Comparison of ENCODE assay signal across 23 cellular contexts in the genomic region with DNA sequence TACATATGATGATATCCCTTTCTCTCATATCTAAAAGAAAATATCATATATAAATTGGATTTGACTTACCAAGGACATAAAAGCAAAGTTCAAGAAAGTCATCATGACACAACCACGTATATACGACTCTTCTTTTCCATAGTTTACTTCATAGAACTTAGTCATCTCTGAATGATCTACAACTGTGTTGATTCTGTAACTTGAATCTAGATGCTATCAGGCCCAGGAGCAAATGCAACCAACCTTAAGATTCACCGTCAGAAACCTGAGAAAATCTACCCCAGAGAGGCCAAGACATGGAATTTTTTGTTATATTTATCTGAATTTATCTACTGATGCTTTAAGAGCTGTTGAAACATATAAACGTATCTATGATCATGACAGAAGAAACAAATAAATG.
DNase-seq lines count a peak whose midpoint lies in the region; ATAC-seq, FAIRE-seq and TF ChIP-seq lines count a peak whose summit lies in the region.
"Had no signal": no experiment of that assay in that cellular context is flagged by ENCODE, and none has a peak within 500 bp of the region (broad histone marks: within the 10 kb centered on the region; RNA-seq: fewer than 3 reads in every experiment).

No MANE protein-coding gene starts in this region.

- dilution Hi-C loops in IMR-90 (cut with HindIII; ENCODE audit: low sequenced_read_pairs, unreplicated experiment), result no loop called here

- no peak overlapping the region for H3K9ac ChIP-seq in IMR-90 (ENCODE audit: low read depth, low read length)
- H3K9ac ChIP-seq: GM23248 had no signal

- TF ChIP-seq CTCF in IMR-90 (conservative IDR thresholded peaks at IDR 0.05; ENCODE audit: low read depth, low read length) (no peak), Panc1 (IDR thresholded peaks at IDR 0.05) (no peak), bronchial epithelial cell (IDR thresholded peaks at IDR 0.05; ENCODE audit: insufficient read depth, low read length, severe bottlenecking) (no peak)

- H2BK120ac ChIP-seq in IMR-90 (ENCODE audit: low read depth, low read length), result no peak overlapping the region

- no peak overlapping the region for H3K23ac ChIP-seq in IMR-90 (ENCODE audit: low read depth, low read length)

- H3K4me1 ChIP-seq in IMR-90 (ENCODE audit: control insufficient read depth, insufficient read depth, low read length), result peaks cover 4% of the 10 kb centered on the region; the same call in 1 of the 2 replicates
- H3K4me1 ChIP-seq in Panc1 (ENCODE audit: control insufficient read depth, insufficient read depth, low read length), result no peaks in the 10 kb centered on the region
- H3K4me1 ChIP-seq: BE2C, HAP-1 had no signal

- in situ Hi-C loops in IMR-90 (cut with MboI; ENCODE audit: low sequenced_read_pairs), result no loop called here
- in situ Hi-C loops in Panc1 (cut with HindIII; ENCODE audit: low pct_unique_long_range_greater_than_20kb, low sequenced_read_pairs), result no loop called here

- DNase-seq in Daoy (ENCODE audit: low read depth) (peak; percentile 9), IMR-90 (peak; percentile 83), Panc1 (ENCODE audit: low read depth, low spot score) (peak; percentile 27), bronchial epithelial cell (ENCODE audit: low read depth) (peak; percentile 1), COLO668 (lab: John Stamatoyannopoulos, UW; ENCODE audit: unreplicated experiment) (no peak), NCI-H526 treated with DMSO at 0.1 percent for 48 hours (lab: John Stamatoyannopoulos, UW) (no peak), NCI-H2227 (lab: John Stamatoyannopoulos, UW; ENCODE audit: unreplicated experiment) (no peak), middle frontal gyrus (ENCODE audit: extremely low spot score, low spot score) (no peak)
- DNase-seq: ACHN; BE2C; C1 segment of cervical spinal cord; Calu3; CD4-positive, CD25-positive, alpha-beta regulatory T cell; DMS53; DND-41; GM23248; HFFc6; KG1 had no signal

- no CpG with 5 or more reads among the region's 4 CpGs for WGBS in IMR-90 (ENCODE audit: extremely low coverage in 2 of 2, insufficient read length in 1 of 2), 2 experiments

- H4K8ac ChIP-seq in IMR-90 (ENCODE audit: low read depth in 2 of 2, low read length in 2 of 2), result no peak overlapping the region

- POLR2A ChIA-PET in IMR-90 (lab: Charles Lee; ENCODE audit: unreplicated experiment), result interaction anchor here (0.5 kb wide), 1 partner anchor 399 kb away, joined by 11 read pairs; no protein-coding TSS in a partner anchor
- POLR2A ChIA-PET in Panc1 (lab: Charles Lee), result no interaction called here

- no peak overlapping the region for H3K18ac ChIP-seq in IMR-90 (ENCODE audit: low read depth, low read length)

- no peak overlapping the region for H3K4ac ChIP-seq in IMR-90 (ENCODE audit: low read depth, low read length)

- H3K4me2 ChIP-seq in IMR-90 (ENCODE audit: low read depth, low read length), result no peak overlapping the region

- H4K20me1 ChIP-seq in IMR-90 (ENCODE audit: insufficient read depth, low read length), result no peaks in the 10 kb centered on the region

- no peak overlapping the region for H3K14ac ChIP-seq in IMR-90 (replicated peaks; ENCODE audit: low read depth, low read length)

- intact Hi-C loops in IMR-90 (cut with micrococcal nuclease), result no loop called here
- intact Hi-C loops in Panc1 (cut with micrococcal nuclease; ENCODE audit: unreplicated experiment), result no loop called here

- no peaks in the 10 kb centered on the region for H3K27me3 ChIP-seq in IMR-90 (ENCODE audit: control insufficient read depth, insufficient read depth, low read length)
- no peaks in the 10 kb centered on the region for H3K27me3 ChIP-seq in Panc1 (ENCODE audit: control insufficient read depth, insufficient read depth, low read length)
- H3K27me3 ChIP-seq in bronchial epithelial cell (ENCODE audit: control insufficient read depth, insufficient read depth, low read length), result no peaks in the 10 kb centered on the region
- H3K27me3 ChIP-seq: BE2C had no signal

- no peaks in the 10 kb centered on the region for H3K36me3 ChIP-seq in IMR-90 (ENCODE audit: control insufficient read depth, insufficient read depth, low read length)
- H3K36me3 ChIP-seq in Panc1 (ENCODE audit: control insufficient read depth, insufficient read depth, low read length), result no peaks in the 10 kb centered on the region
- no peaks in the 10 kb centered on the region for H3K36me3 ChIP-seq in bronchial epithelial cell (ENCODE audit: control insufficient read depth, insufficient read depth, low read length)
- H3K36me3 ChIP-seq: BE2C, HAP-1 had no signal

- no peaks in the 10 kb centered on the region; a peak in 2 of 4 replicates for H3K79me1 ChIP-seq in IMR-90 (ENCODE audit: low read depth in 1 of 2, low read length in 2 of 2)

- no peak overlapping the region for H3K4me3 ChIP-seq in IMR-90 (ENCODE audit: insufficient read depth, low read depth, low read length)
- no peak overlapping the region for H3K4me3 ChIP-seq in Panc1 (ENCODE audit: low read depth in 2 of 2, low read length in 2 of 2)
- no peak overlapping the region for H3K4me3 ChIP-seq in bronchial epithelial cell (ENCODE audit: low read depth, low read length)
- H3K4me3 ChIP-seq: GM23248, HAP-1 had no signal

- no peak overlapping the region for H2BK5ac ChIP-seq in IMR-90 (ENCODE audit: low read depth, low read length, poor library complexity, severe bottlenecking)

- H4K91ac ChIP-seq in IMR-90 (ENCODE audit: insufficient read depth, low read depth, low read length), result no peak overlapping the region

- H2AFZ ChIP-seq in IMR-90 (replicated peaks; ENCODE audit: low read length, poor library complexity), result no peak overlapping the region
- H2AFZ ChIP-seq: GM23248 had no signal

- no peak overlapping the region for H2AK5ac ChIP-seq in IMR-90 (ENCODE audit: low read depth, low read length)

- H3K9me3 ChIP-seq in IMR-90 (ENCODE audit: control insufficient read depth, insufficient read depth, low read length) (no peaks in the 10 kb centered on the region), Panc1 (ENCODE audit: control insufficient read depth, insufficient read depth, low read depth, low read length) (no peaks in the 10 kb centered on the region)
- H3K9me3 ChIP-seq: BE2C, HAP-1 had no signal

- FAIRE-seq in bronchial epithelial cell (lab: Jason Lieb, UNC), result no peak
- FAIRE-seq: G401.6, GM12892, GM18507, HepG2 had no signal

- CTCF ChIA-PET in IMR-90 (lab: Yijun Ruan, JAX) (no interaction called here), Panc1 (lab: Charles Lee) (no interaction called here)

- BruUV-seq in IMR-90 (replicated peaks; lab: Mats Ljungman, UMichigan) (no TSS peak), Panc1 (replicated peaks; lab: Mats Ljungman, UMichigan) (no TSS peak)

- H2BK20ac ChIP-seq in IMR-90 (ENCODE audit: low read depth, low read length), result no peak overlapping the region

- no peaks in the 10 kb centered on the region; the same call in 1 of the 2 replicates for H3K9me1 ChIP-seq in IMR-90 (ENCODE audit: insufficient read depth, low read length)

- ATAC-seq in IMR-90 (ENCODE audit: low read depth) (peak; percentile 82), Panc1 (no peak)
- ATAC-seq: HepG2 had no signal

- no peak overlapping the region for H3K27ac ChIP-seq in IMR-90 (ENCODE audit: insufficient read depth, low read length)
- H3K27ac ChIP-seq in Panc1 (ENCODE audit: low read length), result no peak overlapping the region
- H3K27ac ChIP-seq: GM23248 had no signal

- TF ChIP-seq RAD21 in IMR-90 (IDR thresholded peaks at IDR 0.05; ENCODE audit: low read length), result no peak

- H3K56ac ChIP-seq in IMR-90 (ENCODE audit: extremely low read depth, insufficient read depth, low read length), result no peak overlapping the region

- H4K5ac ChIP-seq in IMR-90 (ENCODE audit: low read depth, low read length), result no peak overlapping the region

- no peak for TF ChIP-seq POLR2A in IMR-90 (IDR thresholded peaks at IDR 0.05; ENCODE audit: low read depth, low read length)

- H2BK15ac ChIP-seq in IMR-90 (ENCODE audit: low read depth, low read length), result no peak overlapping the region

- H2AK9ac ChIP-seq in IMR-90 (replicated peaks; ENCODE audit: low read depth, low read length, poor library complexity), result no peak overlapping the region

TF ChIP-seq in IMR-90, 13 proteins besides CTCF, POLR2A, EP300 and RAD21:
- no peak for TF ChIP-seq CHD1 (IDR thresholded peaks at IDR 0.05; ENCODE audit: low read depth, low read length)
- TF ChIP-seq MXI1 (IDR thresholded peaks at IDR 0.05; ENCODE audit: borderline replicate concordance, low read depth, low read length), result no peak
- TF ChIP-seq FOS (IDR thresholded peaks at IDR 0.05; ENCODE audit: low read depth, low read length), result no peak
- TF ChIP-seq, protein P1, sequence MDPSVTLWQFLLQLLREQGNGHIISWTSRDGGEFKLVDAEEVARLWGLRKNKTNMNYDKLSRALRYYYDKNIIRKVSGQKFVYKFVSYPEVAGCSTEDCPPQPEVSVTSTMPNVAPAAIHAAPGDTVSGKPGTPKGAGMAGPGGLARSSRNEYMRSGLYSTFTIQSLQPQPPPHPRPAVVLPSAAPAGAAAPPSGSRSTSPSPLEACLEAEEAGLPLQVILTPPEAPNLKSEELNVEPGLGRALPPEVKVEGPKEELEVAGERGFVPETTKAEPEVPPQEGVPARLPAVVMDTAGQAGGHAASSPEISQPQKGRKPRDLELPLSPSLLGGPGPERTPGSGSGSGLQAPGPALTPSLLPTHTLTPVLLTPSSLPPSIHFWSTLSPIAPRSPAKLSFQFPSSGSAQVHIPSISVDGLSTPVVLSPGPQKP (IDR thresholded peaks at IDR 0.05; ENCODE audit: borderline replicate concordance, low read depth, low read length), result no peak
- TF ChIP-seq BHLHE40 (IDR thresholded peaks at IDR 0.05; ENCODE audit: low read depth, low read length), result no peak
- TF ChIP-seq CEBPB (IDR thresholded peaks at IDR 0.05; ENCODE audit: low read depth, low read length), result no peak
- TF ChIP-seq NFE2L2 (IDR thresholded peaks at IDR 0.05; ENCODE audit: low read depth, low read length), result no peak
TF ChIP-seq in IMR-90: peak in this region for 0.

Comparison
In these comparisons a context has a peak if more than half of its experiments do, and no peak if none do; other contexts are left out.
1. DNase-seq: peak in Daoy (single experiment), IMR-90 (single experiment), Panc1 (single experiment) and bronchial epithelial cell (single experiment); none in COLO668 (single experiment), NCI-H526 treated with DMSO at 0.1 percent for 48 hours (single experiment), NCI-H2227 (single experiment) and middle frontal gyrus (single experiment).